Comparison of ENCODE assay signal across 23 cellular contexts in genomic region chr1:53361541-53361961, GRCh38. TPM values are rescaled to one million over a fixed set of nuclear protein-coding genes. Genes with fewer than 3 reads are reported as not detected.
DNase-seq lines count a peak whose midpoint lies in the region; ATAC-seq, FAIRE-seq and TF ChIP-seq lines count a peak whose summit lies in the region.
"Had no signal": no experiment of that assay in that cellular context is flagged by ENCODE, and none has a peak within 500 bp of the region (broad histone marks: within the 10 kb centered on the region; RNA-seq: fewer than 3 reads in every experiment).

No MANE protein-coding gene starts in this region.

- WGBS in sigmoid colon, 2 donors: 85% methylated on average over 3 of the region's 3 CpGs
- no CpG with 5 or more reads among the region's 3 CpGs for WGBS in trophoblast cell (ENCODE audit: extremely low coverage, insufficient coverage, insufficient read length)

- H4K8ac ChIP-seq in trophoblast cell (ENCODE audit: low read depth, low read length): no peak overlapping the region

- no peaks in the 10 kb centered on the region for H3K79me2 ChIP-seq in trophoblast cell (ENCODE audit: control insufficient read depth, insufficient read depth, low read length, poor library complexity)
- H3K79me2 ChIP-seq: hepatocyte had no signal

- H2BK5ac ChIP-seq in trophoblast cell (ENCODE audit: low read depth, low read length, poor library complexity): no peak overlapping the region

- H4K91ac ChIP-seq in trophoblast cell (ENCODE audit: low read depth, low read length): no peak overlapping the region

- H3K9ac ChIP-seq in NT2/D1 (ENCODE audit: insufficient read length, low read depth) (peak overlapping the region; percentile 33), kidney (ENCODE audit: low read length in 2 of 2) (no peak overlapping the region), trophoblast cell (ENCODE audit: low read length) (no peak overlapping the region)
- H3K9ac ChIP-seq: SK-N-SH had no signal

- no peak for TF ChIP-seq POLR2A in sigmoid colon (IDR thresholded peaks at IDR 0.05)

- no peak overlapping the region for H2AK5ac ChIP-seq in trophoblast cell (ENCODE audit: low read length)

- no peak for FAIRE-seq in kidney (lab: Jason Lieb, UNC)
- FAIRE-seq: H1 had no signal

- TF ChIP-seq CTCF in kidney (IDR thresholded peaks at IDR 0.05; ENCODE audit: borderline replicate concordance, extremely low read depth, insufficient read depth) (no peak), sigmoid colon (IDR thresholded peaks at IDR 0.05) (no peak)

- H3K9me3 ChIP-seq in NT2/D1 (ENCODE audit: insufficient read depth, low read length) (peaks cover 25% of the 10 kb centered on the region), kidney (ENCODE audit: control insufficient read depth in 1 of 2, low read length in 2 of 2) (peaks cover 0 to 4% of the 10 kb centered on the region in 2 donors), sigmoid colon (peaks cover 0 to 5% (median under 1%) of the 10 kb centered on the region in 4 donors), trophoblast cell (ENCODE audit: insufficient read depth, low read depth, low read length) (peaks cover 1% of the 10 kb centered on the region)
- H3K9me3 ChIP-seq: ovary had no signal

- H3K23ac ChIP-seq in trophoblast cell (ENCODE audit: low read length): no peak overlapping the region

- H3K27ac ChIP-seq in kidney (ENCODE audit: low read depth in 2 of 2, low read length in 2 of 2) (no peak overlapping the region), sigmoid colon (no peak overlapping the region), trophoblast cell (ENCODE audit: low read depth, low read length) (no peak overlapping the region)
- H3K27ac ChIP-seq: hepatocyte, ovary had no signal

- DNase-seq in H7 (peak; percentile 13), NT2/D1 (ENCODE audit: low read depth, low spot score) (no peak), kidney (peak; percentile 31), sigmoid colon (peak; percentile 41), trophoblast cell (no peak)
- no peak for DNase-seq in central memory CD4-positive, alpha-beta T cell
- DNase-seq: activated T-cell treated with anti-CD3 and anti-CD28 coated beads, Interleukin-2, amount 50 U/mL, for 4 hours; cerebellar nuclear complex; effector CD8-positive, alpha-beta T cell; foreskin melanocyte; immature natural killer cell; mammary epithelial cell; naive B cell; NCI-H1105 treated with DMSO at 0.1 percent for 48 hours; NCI-H2081 treated with DMSO at 0.1 percent for 48 hours; SK-N-SH; substantia nigra had no signal

- H3K4me2 ChIP-seq in trophoblast cell (ENCODE audit: low read length): no peak overlapping the region
- H3K4me2 ChIP-seq: hepatocyte, SK-N-SH had no signal

- no peak overlapping the region for H3K4me3 ChIP-seq in H7 (ENCODE audit: insufficient read depth, low read depth, low read length)
- no peak overlapping the region for H3K4me3 ChIP-seq in NT2/D1 (ENCODE audit: insufficient read length, low read depth)
- H3K4me3 ChIP-seq in kidney (ENCODE audit: low read length in 2 of 2): no peak overlapping the region
- no peak overlapping the region for H3K4me3 ChIP-seq in sigmoid colon
- H3K4me3 ChIP-seq in trophoblast cell (ENCODE audit: low read depth, low read length): no peak overlapping the region
- H3K4me3 ChIP-seq: hepatocyte, ovary had no signal

- intact Hi-C loops in kidney (cut with DNase I) (no loop called here), sigmoid colon (cut with DNase I) (no loop called here)

- H3K4me1 ChIP-seq in NT2/D1 (ENCODE audit: insufficient read depth, insufficient read length) (no peaks in the 10 kb centered on the region), kidney (ENCODE audit: control insufficient read depth in 1 of 2, insufficient read depth in 1 of 2, low read depth in 1 of 2, low read length in 2 of 2) (no peaks in the 10 kb centered on the region), sigmoid colon (no peaks in the 10 kb centered on the region), trophoblast cell (ENCODE audit: control insufficient read depth in 1 of 2, insufficient read depth in 2 of 2, low read length in 2 of 2) (no peaks in the 10 kb centered on the region)

- no peak overlapping the region for H2AFZ ChIP-seq in trophoblast cell (ENCODE audit: insufficient read depth, low read length, poor library complexity)
- H2AFZ ChIP-seq: hepatocyte had no signal

- no peak for ATAC-seq in GM21526 (IDR thresholded peaks at IDR 0.05; ENCODE audit: low FRiP score, unreplicated experiment)
- ATAC-seq: activated naive CD4-positive, alpha-beta T cell treated with anti-CD3 and anti-CD28 coated beads, Interleukin-2, amount 50 U/mL, for 72 hours; activated T-cell treated with anti-CD3 and anti-CD28 coated beads, Interleukin-2, amount 50 U/mL, for 4 hours; CD8-positive, alpha-beta T cell had no signal

- H2BK120ac ChIP-seq in trophoblast cell (ENCODE audit: insufficient read depth, low read length, poor library complexity): no peak overlapping the region

- no peak overlapping the region for H3K14ac ChIP-seq in trophoblast cell (ENCODE audit: low read length)

- no peak overlapping the region for H2BK12ac ChIP-seq in trophoblast cell (ENCODE audit: low read length)

- H3K27me3 ChIP-seq in H7 (ENCODE audit: control insufficient read depth, insufficient read depth, low read length): peaks cover 1% of the 10 kb centered on the region
- H3K27me3 ChIP-seq in NT2/D1 (ENCODE audit: insufficient read depth, insufficient read length): peaks cover 5% of the 10 kb centered on the region
- no peaks in the 10 kb centered on the region for H3K27me3 ChIP-seq in sigmoid colon
- H3K27me3 ChIP-seq in trophoblast cell (ENCODE audit: insufficient read depth, low read length): no peaks in the 10 kb centered on the region
- H3K27me3 ChIP-seq: hepatocyte, ovary had no signal

- H3K79me1 ChIP-seq in trophoblast cell (ENCODE audit: low read length): no peaks in the 10 kb centered on the region

- TF ChIP-seq EP300 in sigmoid colon (IDR thresholded peaks at IDR 0.05): no peak

- H3K36me3 ChIP-seq in H7 (replicated peaks; ENCODE audit: control insufficient read depth, insufficient read depth, low read length): no peaks in the 10 kb centered on the region
- H3K36me3 ChIP-seq in NT2/D1 (ENCODE audit: insufficient read depth, insufficient read length, low read length): no peaks in the 10 kb centered on the region
- no peaks in the 10 kb centered on the region for H3K36me3 ChIP-seq in kidney (ENCODE audit: control insufficient read depth in 1 of 2, insufficient read depth in 2 of 2, low read length in 2 of 2)
- H3K36me3 ChIP-seq in sigmoid colon: no peaks in the 10 kb centered on the region
- no peaks in the 10 kb centered on the region for H3K36me3 ChIP-seq in trophoblast cell (ENCODE audit: control insufficient read depth in 1 of 2, insufficient read depth in 2 of 2, low read length in 2 of 2)
- H3K36me3 ChIP-seq: ovary had no signal

- no peak overlapping the region for H3K4ac ChIP-seq in trophoblast cell (ENCODE audit: low read depth, low read length)

- no peak overlapping the region for H4K12ac ChIP-seq in trophoblast cell (ENCODE audit: low read depth, low read length)

- H3K18ac ChIP-seq in trophoblast cell (ENCODE audit: low read length): no peak overlapping the region

RNA-seq across cellular contexts. Expression of gene LRP8, which starts 33.7 kb away (rescaled TPM):
- 144 and 157 TPM in 2 replicates for total RNA-seq in H7 (2014; rRNA removed; shearing (Covaris generic))
- total RNA-seq in kidney: 6.9 TPM
- polyA plus RNA-seq in kidney (ENCODE audit: insufficient read depth, low read depth, low replicate concordance): 1.4 TPM
- 1 to 10 TPM; 1.1 to 1.7 (median 1.2) TPM for total RNA-seq in sigmoid colon
- 1 to 10 TPM in 2 of 3 donors, under 1 TPM in 1; 0.69 to 7.8 (median 3.0) TPM for polyA plus RNA-seq in sigmoid colon
- 5.2 and 5.8 TPM in 2 replicates for polyA plus RNA-seq in trophoblast cell (2013)

Comparison
In these comparisons a context has a peak if more than half of its experiments do, and no peak if none do; other contexts are left out.
1. DNase-seq: peak in H7 (single experiment), kidney (single experiment) and sigmoid colon (single experiment); none in NT2/D1 (single experiment), central memory CD4-positive, alpha-beta T cell (single experiment) and trophoblast cell (0 of 2).
2. RNA of gene LRP8, which starts 33.7 kb away (total RNA-seq): 144 to 157 TPM in H7; 6.9 TPM in kidney (single experiment) and 1.1 to 1.7 TPM in sigmoid colon; every median in the first group is over 10 times any median in the second.